ENCODE assay signal across 6 cellular contexts in the genomic region with DNA sequence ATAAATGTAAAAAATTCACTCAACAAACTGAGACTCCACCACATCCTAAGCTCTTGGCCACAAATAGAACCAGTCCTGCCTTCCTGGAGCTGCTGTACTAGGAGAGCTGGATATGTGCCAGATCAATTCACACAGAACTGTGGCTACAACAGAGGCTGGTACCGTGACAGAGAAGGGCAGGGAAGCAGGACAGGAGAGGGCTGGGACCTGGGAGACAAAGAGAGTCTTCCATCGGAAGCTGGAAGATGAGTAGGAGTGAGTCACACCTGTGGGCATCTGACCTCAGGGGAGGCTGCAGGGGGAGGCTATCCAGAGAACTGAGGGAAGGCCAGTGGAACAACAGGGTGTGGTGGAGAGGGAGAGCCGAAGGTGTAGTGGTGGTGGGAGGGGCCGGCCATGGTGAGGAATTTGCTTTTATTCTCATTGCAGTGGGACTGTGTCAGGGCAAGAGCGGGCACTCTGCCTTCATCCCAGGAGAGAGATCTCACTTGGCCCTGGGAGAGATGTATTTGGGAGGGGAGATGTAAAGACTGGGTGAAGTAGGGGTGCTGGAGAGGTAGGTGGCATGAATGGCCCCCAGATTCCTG. TPM values are rescaled to one million over a fixed set of nuclear protein-coding genes. Genes with fewer than 3 reads are reported as not detected.
A peak's percentile ranks its signal among the peaks of the same experiment; 100 is the strongest.
DNase-seq lines count a peak whose midpoint lies in the region; ATAC-seq lines count a peak whose summit lies in the region.

No MANE protein-coding gene starts in this region.

- no peaks in the 10 kb centered on the region for H3K27me3 ChIP-seq in mucosa of rectum (ENCODE audit: control insufficient read depth in 2 of 2, insufficient read depth in 2 of 2, low read length in 2 of 2)

- peak overlapping the region in 1 of 2 donors; percentile 32 for H3K9ac ChIP-seq in mucosa of rectum (ENCODE audit: low read depth in 1 of 2, low read length in 2 of 2)

- peak overlapping the region; percentile 16 to 52 for H3K27ac ChIP-seq in mucosa of rectum (ENCODE audit: low read depth in 2 of 2, low read length in 2 of 2)

- peaks cover 24 to 29% of the 10 kb centered on the region in 2 donors for H3K4me1 ChIP-seq in mucosa of rectum (ENCODE audit: control insufficient read depth in 2 of 2, insufficient read depth in 2 of 2, low read length in 2 of 2)

- no peaks in the 10 kb centered on the region for H3K36me3 Mint-ChIP-seq in activated naive CD8-positive, alpha-beta T cell treated with anti-CD3 and anti-CD28 coated beads, Interleukin-2, amount 50 U/mL, for 24 hours (ENCODE audit: low read depth)

- peak; percentile 17 for ATAC-seq in activated naive CD8-positive, alpha-beta T cell treated with anti-CD3 and anti-CD28 coated beads, Interleukin-2, amount 50 U/mL, for 24 hours
- no peak for ATAC-seq in HG02870 (IDR thresholded peaks at IDR 0.05; ENCODE audit: unreplicated experiment)

- H3K9me3 ChIP-seq in mucosa of rectum (ENCODE audit: control insufficient read depth in 2 of 2, low read length in 2 of 2) = no peaks in the 10 kb centered on the region

- no peaks in the 10 kb centered on the region for H3K27me3 Mint-ChIP-seq in activated naive CD8-positive, alpha-beta T cell treated with anti-CD3 and anti-CD28 coated beads, Interleukin-2, amount 50 U/mL, for 24 hours

- no peaks in the 10 kb centered on the region for H3K9me3 Mint-ChIP-seq in activated naive CD8-positive, alpha-beta T cell treated with anti-CD3 and anti-CD28 coated beads, Interleukin-2, amount 50 U/mL, for 24 hours

- peak; percentile 79 for DNase-seq in LHCN-M2 (ENCODE audit: low read depth)
- DNase-seq in activated naive CD8-positive, alpha-beta T cell treated with anti-CD3 and anti-CD28 coated beads, Interleukin-2, amount 50 U/mL, for 24 hours = no peak
- DNase-seq in HuH-7 (ENCODE audit: low spot score) = no peak
- DNase-seq in foreskin melanocyte = no peak

- H3K4me1 Mint-ChIP-seq in activated naive CD8-positive, alpha-beta T cell treated with anti-CD3 and anti-CD28 coated beads, Interleukin-2, amount 50 U/mL, for 24 hours = peaks cover 60% of the 10 kb centered on the region

- no peaks in the 10 kb centered on the region for H3K36me3 ChIP-seq in mucosa of rectum (ENCODE audit: control insufficient read depth in 2 of 2, insufficient read depth in 2 of 2, low read length in 2 of 2)

- H3K27ac Mint-ChIP-seq in activated naive CD8-positive, alpha-beta T cell treated with anti-CD3 and anti-CD28 coated beads, Interleukin-2, amount 50 U/mL, for 24 hours = peak overlapping the region; percentile 67

- no peak overlapping the region for H3K4me3 ChIP-seq in mucosa of rectum (ENCODE audit: low read length in 2 of 2)

- no peak overlapping the region for H3K4me3 Mint-ChIP-seq in activated naive CD8-positive, alpha-beta T cell treated with anti-CD3 and anti-CD28 coated beads, Interleukin-2, amount 50 U/mL, for 24 hours

RNA-seq across cellular contexts. Expression of gene LTBP3, which starts 1.9 kb away (rescaled TPM):
- 17.1 and 27.3 TPM in 2 replicates for total RNA-seq in LHCN-M2 (2014; rRNA removed)
- 13.1 TPM for polyA plus RNA-seq in LHCN-M2 (2012)

RNA-seq across cellular contexts. Expression of gene ZNRD2, which starts 10.2 kb away (rescaled TPM):
- 50.4 and 57.8 TPM in 2 replicates for total RNA-seq in LHCN-M2 (2014; rRNA removed)
- polyA plus RNA-seq in LHCN-M2 (2012) = 77.3 TPM

RNA-seq across cellular contexts. Expression of gene FAM89B, which starts 12.3 kb away (rescaled TPM):
- 49.6 and 67.9 TPM in 2 replicates for total RNA-seq in LHCN-M2 (2014; rRNA removed)
- 59.8 TPM for polyA plus RNA-seq in LHCN-M2 (2012)

RNA-seq across cellular contexts. Expression of gene EHBP1L1, which starts 15.8 kb away (rescaled TPM):
- 44.0 and 49.1 TPM in 2 replicates for total RNA-seq in LHCN-M2 (2014; rRNA removed)
- polyA plus RNA-seq in LHCN-M2 (2012) = 40.6 TPM

RNA-seq across cellular contexts. Expression of gene SCYL1, which starts 35.2 kb away (rescaled TPM):
- total RNA-seq in LHCN-M2 (2014; rRNA removed) = 104 and 113 TPM in 2 replicates
- polyA plus RNA-seq in LHCN-M2 (2012) = 81.2 TPM
